Comparison of ENCODE assay signal across 15 cellular contexts in the genomic region with DNA sequence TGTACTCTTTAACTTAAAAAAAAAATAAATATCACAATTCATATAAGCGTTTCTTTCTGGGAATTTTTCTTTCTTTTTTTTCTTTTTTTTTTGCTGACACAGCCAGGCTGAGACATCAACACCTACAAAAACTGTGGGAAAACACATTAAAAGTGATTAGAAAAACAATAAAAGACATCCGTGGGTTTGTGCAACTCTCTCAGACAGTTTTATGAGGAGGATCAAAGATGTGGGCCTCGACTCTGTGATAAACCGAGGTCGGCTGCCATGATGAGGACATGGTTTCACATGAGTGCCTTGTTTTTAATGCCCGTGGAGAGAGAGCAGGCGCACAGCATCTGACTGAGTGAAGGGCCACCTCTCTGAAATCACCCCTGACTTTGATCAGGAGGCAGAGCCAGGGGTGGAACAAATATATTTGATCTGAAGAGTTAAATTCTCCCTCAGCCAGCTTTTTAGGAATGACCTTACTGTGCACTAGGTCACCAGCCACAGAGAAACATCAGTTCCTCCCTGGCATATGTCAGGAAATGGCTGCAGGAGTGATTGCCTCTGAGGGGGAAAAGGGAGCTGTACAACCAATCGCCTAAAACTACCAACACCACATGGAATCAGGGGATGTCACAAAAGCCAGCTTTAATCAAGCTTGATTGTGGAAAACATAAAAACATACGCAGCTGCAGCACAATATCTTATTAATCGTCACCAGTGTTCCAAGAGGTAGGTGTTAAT.
A peak's percentile ranks its signal among the peaks of the same experiment; 100 is the strongest.
DNase-seq lines count a peak whose midpoint lies in the region; ATAC-seq and TF ChIP-seq lines count a peak whose summit lies in the region.
"Had no signal": no experiment of that assay in that cellular context is flagged by ENCODE, and none has a peak within 500 bp of the region (broad histone marks: within the 10 kb centered on the region; RNA-seq: fewer than 3 reads in every experiment).

No MANE protein-coding gene starts in this region.

- POLR2A ChIA-PET in CD8-positive, alpha-beta T cell (lab: Charles Lee), result no interaction called here

- H4K5ac ChIP-seq in mesendoderm (ENCODE audit: low read length), result no peak overlapping the region

- TF ChIP-seq CTCF in CD8-positive, alpha-beta T cell (IDR thresholded peaks at IDR 0.05), result no peak

- CTCF ChIA-PET in CD8-positive, alpha-beta T cell (lab: Charles Lee), result no interaction called here

- H3K27ac ChIP-seq in BLaER1 (no peak overlapping the region), mesendoderm (ENCODE audit: low read depth, low read length) (no peak overlapping the region)
- H3K27ac ChIP-seq in CD8-positive, alpha-beta T cell (ENCODE audit: low read depth, low read length), result no peak overlapping the region
- H3K27ac ChIP-seq: gastrocnemius medialis had no signal

- ATAC-seq in CD8-positive, alpha-beta T cell, result no peak
- ATAC-seq: gastrocnemius medialis, left colon had no signal

- no peak overlapping the region for H3K4ac ChIP-seq in mesendoderm (ENCODE audit: low read depth, low read length)

- DNase-seq in CD8-positive, alpha-beta T cell, result no peak
- DNase-seq in activated naive CD8-positive, alpha-beta T cell treated with anti-CD3 and anti-CD28 coated beads for 36 hours, result no peak
- DNase-seq in mesendoderm (no peak), putamen (ENCODE audit: low spot score) (no peak), HK-2 (ENCODE audit: unreplicated experiment) (no peak), hippocampal formation (lab: John Stamatoyannopoulos, UW) (no peak)
- DNase-seq in activated CD8-positive, alpha-beta memory T cell treated with anti-CD3 and anti-CD28 coated beads, Interleukin-2, amount 50 U/mL, for 48 hours, result no peak
- DNase-seq: activated effector memory CD4-positive, alpha-beta T cell treated with anti-CD3 and anti-CD28 coated beads, Interleukin-2, amount 50 U/mL, for 16 hours; gastrocnemius medialis; left colon; NCI-H187 treated with DMSO at 0.1 percent for 48 hours; posterior cingulate gyrus; stimulated activated CD4-positive, alpha-beta T cell treated with anti-CD3 and anti-CD28 coated beads, Interleukin-4, amount 100 ng/mL, for 1 hour; substantia nigra had no signal

- H3K79me1 ChIP-seq in mesendoderm (ENCODE audit: low read length), result no peaks in the 10 kb centered on the region

- peak overlapping the region; percentile 42 for H3K4me2 ChIP-seq in BLaER1
- H3K4me2 ChIP-seq in mesendoderm (ENCODE audit: low read length), result no peak overlapping the region

- H2BK15ac ChIP-seq in mesendoderm (replicated peaks; ENCODE audit: low read depth), result no peak overlapping the region

- H3K36me3 ChIP-seq in BLaER1, result no peaks in the 10 kb centered on the region
- peaks cover 5% of the 10 kb centered on the region for H3K36me3 ChIP-seq in CD8-positive, alpha-beta T cell (ENCODE audit: insufficient read depth, low read length)
- no peaks in the 10 kb centered on the region for H3K36me3 ChIP-seq in mesendoderm (ENCODE audit: control insufficient read depth, insufficient read depth, low read length)
- H3K36me3 ChIP-seq: gastrocnemius medialis had no signal

- no peak overlapping the region for H3K4me3 Mint-ChIP-seq in CD8-positive, alpha-beta T cell
- no peak overlapping the region for H3K4me3 Mint-ChIP-seq in activated naive CD8-positive, alpha-beta T cell treated with anti-CD3 and anti-CD28 coated beads for 36 hours

- peak overlapping the region; percentile 44 for H3K18ac ChIP-seq in mesendoderm (ENCODE audit: low read length)

- H2AK5ac ChIP-seq in mesendoderm (ENCODE audit: low read length), result no peak overlapping the region

- no peaks in the 10 kb centered on the region for H3K27me3 Mint-ChIP-seq in CD8-positive, alpha-beta T cell (ENCODE audit: low read depth)
- no peaks in the 10 kb centered on the region for H3K27me3 Mint-ChIP-seq in activated naive CD8-positive, alpha-beta T cell treated with anti-CD3 and anti-CD28 coated beads for 36 hours

- no peaks in the 10 kb centered on the region for H3K9me3 ChIP-seq in BLaER1
- H3K9me3 ChIP-seq in CD8-positive, alpha-beta T cell (ENCODE audit: low read length), result no peaks in the 10 kb centered on the region
- H3K9me3 ChIP-seq: gastrocnemius medialis had no signal

- no peak overlapping the region for H2BK120ac ChIP-seq in mesendoderm (ENCODE audit: low read depth, low read length)

- no peak overlapping the region for H3K23ac ChIP-seq in mesendoderm (ENCODE audit: low read length)

- no peaks in the 10 kb centered on the region for H3K79me2 ChIP-seq in mesendoderm (ENCODE audit: control insufficient read depth, insufficient read depth, low read length)

- H3K27ac Mint-ChIP-seq in CD8-positive, alpha-beta T cell, result peak overlapping the region; percentile 75
- H3K27ac Mint-ChIP-seq in activated naive CD8-positive, alpha-beta T cell treated with anti-CD3 and anti-CD28 coated beads for 36 hours, result peak overlapping the region; percentile 77

- intact Hi-C loops in CD8-positive, alpha-beta T cell (cut with DNase I, micrococcal nuclease), result no loop called here

- no peaks in the 10 kb centered on the region for H3K27me3 ChIP-seq in BLaER1
- H3K27me3 ChIP-seq in CD8-positive, alpha-beta T cell (ENCODE audit: insufficient read depth, low read length), result no peaks in the 10 kb centered on the region
- no peaks in the 10 kb centered on the region for H3K27me3 ChIP-seq in mesendoderm (ENCODE audit: insufficient read depth, low read length, poor library complexity)
- H3K27me3 ChIP-seq: gastrocnemius medialis had no signal

- no peak overlapping the region for H2BK5ac ChIP-seq in mesendoderm (ENCODE audit: low read length)

- no peak overlapping the region for H3K56ac ChIP-seq in mesendoderm (ENCODE audit: low read length)

- no peak overlapping the region for H3K4me3 ChIP-seq in BLaER1
- H3K4me3 ChIP-seq in CD8-positive, alpha-beta T cell (ENCODE audit: low read depth, low read length), result no peak overlapping the region
- no peak overlapping the region for H3K4me3 ChIP-seq in mesendoderm (ENCODE audit: low read length)
- H3K4me3 ChIP-seq: gastrocnemius medialis had no signal

- no peak overlapping the region for H4K8ac ChIP-seq in mesendoderm (ENCODE audit: low read depth, low read length)

- no peaks in the 10 kb centered on the region for H4K20me1 ChIP-seq in BLaER1

- H3K36me3 Mint-ChIP-seq in CD8-positive, alpha-beta T cell, result peaks cover 44% of the 10 kb centered on the region
- peaks cover 54% of the 10 kb centered on the region for H3K36me3 Mint-ChIP-seq in activated naive CD8-positive, alpha-beta T cell treated with anti-CD3 and anti-CD28 coated beads for 36 hours

- WGBS in mesendoderm (ENCODE audit: extremely low coverage, insufficient coverage, low lambda C conversion rate), result no CpG with 5 or more reads among the region's 10 CpGs

- no peaks in the 10 kb centered on the region for H3K9me3 Mint-ChIP-seq in CD8-positive, alpha-beta T cell
- no peaks in the 10 kb centered on the region for H3K9me3 Mint-ChIP-seq in activated naive CD8-positive, alpha-beta T cell treated with anti-CD3 and anti-CD28 coated beads for 36 hours

- peaks cover 84% of the 10 kb centered on the region for H3K4me1 Mint-ChIP-seq in CD8-positive, alpha-beta T cell (ENCODE audit: low read depth)
- peaks cover 70% of the 10 kb centered on the region for H3K4me1 Mint-ChIP-seq in activated naive CD8-positive, alpha-beta T cell treated with anti-CD3 and anti-CD28 coated beads for 36 hours

- H3K9ac ChIP-seq in BLaER1 (no peak overlapping the region), mesendoderm (ENCODE audit: low read length) (no peak overlapping the region)

- peaks cover 17% of the 10 kb centered on the region for H3K4me1 ChIP-seq in BLaER1
- H3K4me1 ChIP-seq in CD8-positive, alpha-beta T cell (ENCODE audit: insufficient read depth, low read length), result peaks cover 44% of the 10 kb centered on the region
- peaks cover 4% of the 10 kb centered on the region for H3K4me1 ChIP-seq in mesendoderm (ENCODE audit: control insufficient read depth, low read depth, low read length)
- H3K4me1 ChIP-seq: gastrocnemius medialis had no signal
